21 cellular contexts compared by ENCODE assay signal in the genomic region with DNA sequence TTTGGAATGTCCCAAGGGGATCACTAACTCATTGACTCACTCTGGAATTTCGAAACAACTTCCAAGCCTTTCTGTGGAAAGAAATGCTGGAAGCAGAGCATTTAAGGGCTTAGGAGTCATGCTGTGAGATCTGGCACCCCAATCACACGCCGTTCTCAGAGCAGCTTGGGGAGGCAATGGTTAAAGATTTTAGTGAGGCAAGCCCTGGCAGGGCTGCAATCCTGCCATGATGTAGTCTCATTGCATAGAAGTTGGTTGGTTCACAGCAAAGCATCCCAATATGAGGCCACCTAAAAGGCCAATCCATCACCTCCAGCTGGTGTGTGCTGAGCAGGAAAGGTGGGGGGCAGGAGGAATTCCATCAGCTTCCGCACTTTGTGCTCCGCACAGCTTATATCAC.
A peak's percentile ranks its signal among the peaks of the same experiment; 100 is the strongest.
DNase-seq lines count a peak whose midpoint lies in the region; ATAC-seq, FAIRE-seq and TF ChIP-seq lines count a peak whose summit lies in the region.
"Had no signal": no experiment of that assay in that cellular context is flagged by ENCODE, and none has a peak within 500 bp of the region (broad histone marks: within the 10 kb centered on the region; RNA-seq: fewer than 3 reads in every experiment).

No MANE protein-coding gene starts in this region.

- CTCF ChIA-PET in A673 (lab: Charles Lee) = no interaction called here

- no peak overlapping the region for H3K4me3 ChIP-seq in A673 (ENCODE audit: low read depth, low read length, poor library complexity, severe bottlenecking)
- H3K4me3 ChIP-seq in astrocyte (ENCODE audit: insufficient read depth, low read depth, low read length) = no peak overlapping the region
- H3K4me3 ChIP-seq: K562 had no signal

- no peak overlapping the region for H3K9ac ChIP-seq in astrocyte (ENCODE audit: low read length)

- ATAC-seq in HG03025 (IDR thresholded peaks at IDR 0.05; ENCODE audit: low FRiP score, unreplicated experiment) = no peak
- no peak for ATAC-seq in HG03521 (IDR thresholded peaks at IDR 0.05; ENCODE audit: unreplicated experiment)
- no peak for ATAC-seq in HG03354 (IDR thresholded peaks at IDR 0.05; ENCODE audit: poor library complexity, severe bottlenecking, unreplicated experiment)
- ATAC-seq: K562 had no signal

- H3K36me3 Mint-ChIP-seq in astrocyte (ENCODE audit: low read depth, unreplicated experiment) = no peaks in the 10 kb centered on the region

- no peaks in the 10 kb centered on the region for H3K79me2 ChIP-seq in astrocyte (ENCODE audit: insufficient read depth, low read length)

- FAIRE-seq in astrocyte (lab: Jason Lieb, UNC) = no peak
- FAIRE-seq: G401.6, GM12892, H54, K562 had no signal

- DNase-seq in A673 (ENCODE audit: low spot score) (peak; percentile 10), HT1080 (ENCODE audit: low read depth) (peak; percentile 54), astrocyte (ENCODE audit: low read depth) (peak; percentile 10), kidney tubule cell (ENCODE audit: low spot score) (peak; percentile 56), NCI-H2107 treated with DMSO at 0.1 percent for 48 hours (lab: John Stamatoyannopoulos, UW; ENCODE audit: unreplicated experiment) (no peak)
- DNase-seq: Calu3; CD4-positive, alpha-beta T cell; DMS79; NCI-H1048; NCI-H146; NCI-H2081 treated with DMSO at 0.1 percent for 48 hours; NCI-H446; NCI-H748 treated with DMSO at 0.1 percent for 48 hours; SHP77 had no signal

- H3K4me1 ChIP-seq in A673 (ENCODE audit: insufficient read depth, low read length, poor library complexity, severe bottlenecking) (no peaks in the 10 kb centered on the region), astrocyte (ENCODE audit: insufficient read depth, low read length) (no peaks in the 10 kb centered on the region)

- H3K4me1 Mint-ChIP-seq in astrocyte (ENCODE audit: low read depth, unreplicated experiment) = peaks cover 4% of the 10 kb centered on the region

- intact Hi-C loops in A673 (cut with micrococcal nuclease; ENCODE audit: unreplicated experiment) = no loop called here

- no peaks in the 10 kb centered on the region for H4K20me1 ChIP-seq in astrocyte (ENCODE audit: insufficient read depth, low read length)

- no peaks in the 10 kb centered on the region for H3K27me3 Mint-ChIP-seq in astrocyte (ENCODE audit: low read depth, unreplicated experiment)
- H3K27me3 Mint-ChIP-seq: CD4-positive, alpha-beta T cell had no signal

- BruUV-seq in A673 (replicated peaks; lab: Mats Ljungman, UMichigan) = no TSS peak

- no peak overlapping the region for H3K27ac ChIP-seq in A673 (ENCODE audit: low read depth, low read length, poor library complexity, severe bottlenecking)
- H3K27ac ChIP-seq in astrocyte (ENCODE audit: low read depth, low read length) = no peak overlapping the region

- H3K4me3 Mint-ChIP-seq in astrocyte (ENCODE audit: unreplicated experiment) = no peak overlapping the region
- H3K4me3 Mint-ChIP-seq: CD4-positive, alpha-beta T cell had no signal

- H3K27ac Mint-ChIP-seq in astrocyte (ENCODE audit: unreplicated experiment) = no peak overlapping the region
- H3K27ac Mint-ChIP-seq: CD4-positive, alpha-beta T cell had no signal

- no peaks in the 10 kb centered on the region for H3K9me3 Mint-ChIP-seq in astrocyte (ENCODE audit: unreplicated experiment)

- H3K4me2 ChIP-seq in astrocyte (ENCODE audit: low read length) = peak overlapping the region; percentile 11

- H3K9me3 ChIP-seq in A673 (ENCODE audit: low read depth, low read length, poor library complexity, severe bottlenecking) (no peaks in the 10 kb centered on the region), astrocyte (ENCODE audit: insufficient read depth, low read depth, low read length) (no peaks in the 10 kb centered on the region)

- POLR2A ChIA-PET in A673 (lab: Charles Lee; ENCODE audit: low non-redundant PET) = no interaction called here

- peak overlapping the region; percentile 18 for H2AFZ ChIP-seq in astrocyte (ENCODE audit: low read depth, low read length)

- H3K27me3 ChIP-seq in A673 (replicated peaks; ENCODE audit: insufficient read depth, low read depth, low read length, poor library complexity) (no peaks in the 10 kb centered on the region), astrocyte (ENCODE audit: insufficient read depth, low read length) (no peaks in the 10 kb centered on the region)

- H3K36me3 ChIP-seq in A673 (ENCODE audit: insufficient read depth, low read length, poor library complexity, severe bottlenecking) (no peaks in the 10 kb centered on the region), astrocyte (ENCODE audit: insufficient read depth, low read length) (no peaks in the 10 kb centered on the region)

- TF ChIP-seq CTCF in A673 (conservative IDR thresholded peaks at IDR 0.05; ENCODE audit: low read depth, low read length) = no peak
- no peak for TF ChIP-seq CTCF in astrocyte (IDR thresholded peaks at IDR 0.05; ENCODE audit: insufficient read depth, low read depth, low read length)
